ENCODE assay signal across 29 cellular contexts in genomic region chr18:44818148-44818547, GRCh38.
DNase-seq lines count a peak whose midpoint lies in the region; ATAC-seq and TF ChIP-seq lines count a peak whose summit lies in the region.
"Had no signal": no experiment of that assay in that cellular context is flagged by ENCODE, and none has a peak within 500 bp of the region (broad histone marks: within the 10 kb centered on the region; RNA-seq: fewer than 3 reads in every experiment).

No MANE protein-coding gene starts in this region.

- no peak for TF ChIP-seq POLR2A in uterus (IDR thresholded peaks at IDR 0.05)

- intact Hi-C loops in dendritic cell treated with granulocyte-macrophage colony-stimulating factor and Interleukin-4, amounts not matched to agents 40 ng/mL and 50 ng/mL, for 4 days (cut with micrococcal nuclease): no loop called here
- intact Hi-C loops in uterus (cut with DNase I; ENCODE audit: low total_unique reads): no loop called here

- no peaks in the 10 kb centered on the region for H3K36me3 ChIP-seq in uterus
- H3K36me3 ChIP-seq: tibial artery had no signal

- H3K27me3 ChIP-seq in uterus: no peaks in the 10 kb centered on the region
- H3K27me3 ChIP-seq: foreskin keratinocyte, tibial artery had no signal

- DNase-seq in naive B cell (no peak), uterus (no peak), GDM1 (lab: John Stamatoyannopoulos, UW) (no peak), SW480 (ENCODE audit: low spot score) (no peak)
- no peak for DNase-seq in naive thymus-derived CD8-positive, alpha-beta T cell
- DNase-seq: activated CD4-positive, CD25-positive, alpha-beta regulatory T cell treated with anti-CD3 and anti-CD28 coated beads, Interleukin-2, amount 50 U/mL, for 72 hours; activated CD8-positive, alpha-beta memory T cell treated with anti-CD3 and anti-CD28 coated beads, Interleukin-2, amount 50 U/mL, for 4 hours; anterior cingulate cortex; effector memory CD4-positive, alpha-beta T cell; erythroblast; foreskin keratinocyte; IMR-90; left colon; NCI-H1092 treated with DMSO at 0.1 percent for 48 hours; NCI-H187; NCI-H2171 treated with DMSO at 0.1 percent for 48 hours; NCI-H524 treated with DMSO at 0.1 percent for 48 hours; NK-92 treated with Interleukin-12 subunit alpha and Interleukin-12 subunit beta, amount 100 ng/mL, for 24 hours; occipital lobe; SHP77; stimulated activated naive CD8-positive, alpha-beta T cell treated with anti-CD3 and anti-CD28 coated beads, Interleukin-15, amount 100 ng/mL, for 72 hours; SW 1271; tibial artery had no signal

- no peaks in the 10 kb centered on the region for H3K9me3 Mint-ChIP-seq in dendritic cell treated with granulocyte-macrophage colony-stimulating factor and Interleukin-4, amounts not matched to agents 40 ng/mL and 50 ng/mL, for 4 days
- H3K9me3 Mint-ChIP-seq in naive B cell: peaks cover 0 to 4% (median 0%) of the 10 kb centered on the region in 7 donors
- H3K9me3 Mint-ChIP-seq in naive thymus-derived CD8-positive, alpha-beta T cell: no peaks in the 10 kb centered on the region
- H3K9me3 Mint-ChIP-seq: activated CD4-positive, alpha-beta memory T cell treated with anti-CD3 and anti-CD28 coated beads for 36 hours; stimulated activated naive CD8-positive, alpha-beta T cell treated with anti-CD3 and anti-CD28 coated beads, Interleukin-15, amount 100 ng/mL, for 72 hours had no signal

- no peak overlapping the region for H3K4me3 ChIP-seq in uterus
- H3K4me3 ChIP-seq: tibial artery had no signal

- H3K4me1 ChIP-seq in uterus: peaks cover 7 to 9% of the 10 kb centered on the region in 2 donors

- TF ChIP-seq CTCF in uterus (IDR thresholded peaks at IDR 0.05): no peak

- POLR2A ChIA-PET in naive thymus-derived CD8-positive, alpha-beta T cell (lab: Charles Lee): no interaction called here

- H3K27ac Mint-ChIP-seq in dendritic cell treated with granulocyte-macrophage colony-stimulating factor and Interleukin-4, amounts not matched to agents 40 ng/mL and 50 ng/mL, for 4 days: peak overlapping the region; percentile 6
- peak overlapping the region; percentile 14 to 95 (median 71) for H3K27ac Mint-ChIP-seq in naive B cell
- H3K27ac Mint-ChIP-seq in naive thymus-derived CD8-positive, alpha-beta T cell: no peak overlapping the region
- H3K27ac Mint-ChIP-seq: activated CD4-positive, alpha-beta memory T cell treated with anti-CD3 and anti-CD28 coated beads for 36 hours; activated naive CD8-positive, alpha-beta T cell; CD14-positive monocyte; stimulated activated naive CD8-positive, alpha-beta T cell treated with anti-CD3 and anti-CD28 coated beads, Interleukin-15, amount 100 ng/mL, for 72 hours had no signal

- no peak overlapping the region for H3K4me3 Mint-ChIP-seq in dendritic cell treated with granulocyte-macrophage colony-stimulating factor and Interleukin-4, amounts not matched to agents 40 ng/mL and 50 ng/mL, for 4 days
- H3K4me3 Mint-ChIP-seq in naive B cell: peak overlapping the region in 7 of 8 donors; percentile 4 to 82 (median 49)
- no peak overlapping the region for H3K4me3 Mint-ChIP-seq in naive thymus-derived CD8-positive, alpha-beta T cell
- H3K4me3 Mint-ChIP-seq: activated CD4-positive, alpha-beta memory T cell treated with anti-CD3 and anti-CD28 coated beads for 36 hours; activated naive CD8-positive, alpha-beta T cell; CD14-positive monocyte; stimulated activated naive CD8-positive, alpha-beta T cell treated with anti-CD3 and anti-CD28 coated beads, Interleukin-15, amount 100 ng/mL, for 72 hours had no signal

- no peaks in the 10 kb centered on the region for H3K36me3 Mint-ChIP-seq in dendritic cell treated with granulocyte-macrophage colony-stimulating factor and Interleukin-4, amounts not matched to agents 40 ng/mL and 50 ng/mL, for 4 days (ENCODE audit: low read depth)
- H3K36me3 Mint-ChIP-seq in naive B cell: peaks cover 13 to 25% of the 10 kb centered on the region in 2 donors
- H3K36me3 Mint-ChIP-seq in naive thymus-derived CD8-positive, alpha-beta T cell: no peaks in the 10 kb centered on the region
- H3K36me3 Mint-ChIP-seq: activated CD4-positive, alpha-beta memory T cell treated with anti-CD3 and anti-CD28 coated beads for 36 hours; activated naive CD8-positive, alpha-beta T cell; CD14-positive monocyte had no signal

- peaks cover 12% of the 10 kb centered on the region for H3K4me1 Mint-ChIP-seq in dendritic cell treated with granulocyte-macrophage colony-stimulating factor and Interleukin-4, amounts not matched to agents 40 ng/mL and 50 ng/mL, for 4 days (ENCODE audit: low read depth)
- peaks cover 54 to 83% (median 82%) of the 10 kb centered on the region in 3 donors for H3K4me1 Mint-ChIP-seq in naive B cell
- peaks cover 0 to 23% (median 0%) of the 10 kb centered on the region in 4 donors for H3K4me1 Mint-ChIP-seq in naive thymus-derived CD8-positive, alpha-beta T cell
- H3K4me1 Mint-ChIP-seq: CD14-positive monocyte; stimulated activated naive CD8-positive, alpha-beta T cell treated with anti-CD3 and anti-CD28 coated beads, Interleukin-15, amount 100 ng/mL, for 72 hours had no signal

- peaks cover 66% of the 10 kb centered on the region for H3K27me3 Mint-ChIP-seq in dendritic cell treated with granulocyte-macrophage colony-stimulating factor and Interleukin-4, amounts not matched to agents 40 ng/mL and 50 ng/mL, for 4 days
- no peaks in the 10 kb centered on the region for H3K27me3 Mint-ChIP-seq in naive B cell
- peaks cover 0 to 9% (median 0%) of the 10 kb centered on the region in 5 donors for H3K27me3 Mint-ChIP-seq in naive thymus-derived CD8-positive, alpha-beta T cell
- H3K27me3 Mint-ChIP-seq: activated naive CD8-positive, alpha-beta T cell had no signal

- no peaks in the 10 kb centered on the region for H3K9me3 ChIP-seq in uterus
- H3K9me3 ChIP-seq: tibial artery had no signal

- ATAC-seq in GM21723 (IDR thresholded peaks at IDR 0.05; ENCODE audit: unreplicated experiment) (peak; percentile 42), naive B cell (ENCODE audit: low read depth in 2 of 2) (peak; percentile 25 to 45)
- no peak for ATAC-seq in naive thymus-derived CD8-positive, alpha-beta T cell
- ATAC-seq: foreskin keratinocyte; left colon; Panc1; stimulated activated naive CD8-positive, alpha-beta T cell treated with anti-CD3 and anti-CD28 coated beads, Interleukin-15, amount 100 ng/mL, for 72 hours had no signal

- peak overlapping the region; percentile 65 to 72 for H3K27ac ChIP-seq in uterus
- H3K27ac ChIP-seq: foreskin keratinocyte, tibial artery had no signal

Comparison
In these comparisons a context has a peak if more than half of its experiments do, and no peak if none do; other contexts are left out.
1. ATAC-seq: peak in GM21723 (single experiment) and naive B cell (2 of 2); none in naive thymus-derived CD8-positive, alpha-beta T cell (0 of 2).
2. H3K27ac Mint-ChIP-seq: peak in dendritic cell treated with granulocyte-macrophage colony-stimulating factor and Interleukin-4, amounts not matched to agents 40 ng/mL and 50 ng/mL, for 4 days (single experiment) and naive B cell (6 of 6); none in naive thymus-derived CD8-positive, alpha-beta T cell (0 of 10).
3. H3K4me3 Mint-ChIP-seq: peak in naive B cell (7 of 8); none in dendritic cell treated with granulocyte-macrophage colony-stimulating factor and Interleukin-4, amounts not matched to agents 40 ng/mL and 50 ng/mL, for 4 days (single experiment) and naive thymus-derived CD8-positive, alpha-beta T cell (0 of 10).